Comparison of ENCODE assay signal across 17 cellular contexts in the genomic region with DNA sequence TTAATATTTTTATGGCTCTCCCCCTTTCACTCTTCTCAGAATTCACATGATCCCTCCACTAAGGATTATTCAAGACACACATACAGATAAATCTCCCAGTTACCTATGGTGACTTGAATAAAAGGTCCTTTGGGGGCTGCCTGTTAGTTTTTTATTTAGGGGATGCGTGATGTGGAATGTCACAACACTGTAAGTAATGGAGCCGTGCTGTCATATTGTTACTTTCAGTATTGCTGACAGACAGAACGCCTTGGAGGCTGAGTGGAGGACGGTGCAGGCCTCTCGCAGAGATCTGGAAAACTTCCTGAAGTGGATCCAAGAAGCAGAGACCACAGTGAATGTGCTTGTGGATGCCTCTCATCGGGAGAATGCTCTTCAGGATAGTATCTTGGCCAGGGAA.
"Had no signal": no experiment of that assay in that cellular context is flagged by ENCODE, and none has a peak within 500 bp of the region (broad histone marks: within the 10 kb centered on the region; RNA-seq: fewer than 3 reads in every experiment).

No MANE protein-coding gene starts in this region.

- ATAC-seq: left lung; stimulated activated naive B cell treated with anti-CD40 and anti-IgM and Interleukin-4, amounts not matched to agents 10 μg/mL and 1 μg/mL and 100 μg/mL, for 72 hours had no signal

- H3K9me3 ChIP-seq: ascending aorta, left lung, sigmoid colon, thyroid gland had no signal

- H3K4me3 Mint-ChIP-seq: activated naive CD4-positive, alpha-beta T cell treated with anti-CD3 and anti-CD28 coated beads, Interleukin-2, amount 10 ng/mL, durations not matched to agents 7 days and 5 days; mesothelial cell of epicardium; stimulated activated naive B cell treated with anti-CD40 and anti-IgM and Interleukin-4, amounts not matched to agents 10 μg/mL and 1 μg/mL and 100 μg/mL, for 72 hours had no signal

- H3K4me1 ChIP-seq: ascending aorta, left lung had no signal

- H3K27ac Mint-ChIP-seq: activated naive CD4-positive, alpha-beta T cell treated with anti-CD3 and anti-CD28 coated beads, Interleukin-2, amount 10 ng/mL, durations not matched to agents 7 days and 5 days; mesothelial cell of epicardium; stimulated activated naive B cell treated with anti-CD40 and anti-IgM and Interleukin-4, amounts not matched to agents 10 μg/mL and 1 μg/mL and 100 μg/mL, for 72 hours had no signal

- H3K36me3 ChIP-seq: sigmoid colon had no signal

- DNase-seq: activated CD4-positive, alpha-beta T cell treated with anti-CD3 and anti-CD28 coated beads for 4 hours; activated effector memory CD4-positive, alpha-beta T cell treated with Interleukin-2 at 50 U/mL for 16 hours; activated naive CD4-positive, alpha-beta T cell treated with anti-CD3 and anti-CD28 coated beads, Interleukin-2, amount 10 ng/mL, durations not matched to agents 7 days and 5 days; activated T-cell treated with anti-CD3 and anti-CD28 coated beads for 4 hours; effector CD4-positive, alpha-beta T cell; head of caudate nucleus; kidney; left lung; sigmoid colon; stimulated activated CD4-positive, alpha-beta T cell treated with anti-CD3 and anti-CD28 coated beads, Interleukin-4, amount 100 ng/mL, for 4 hours; stimulated activated naive B cell treated with anti-CD40 and anti-IgM and Interleukin-4, amounts not matched to agents 10 μg/mL and 1 μg/mL and 100 μg/mL, for 72 hours; thyroid gland had no signal

- H3K4me3 ChIP-seq: ascending aorta, left lung, sigmoid colon, thyroid gland had no signal

- FAIRE-seq: frontal cortex, TTC549, urothelium cell line had no signal

- H3K27me3 ChIP-seq: ascending aorta, left lung, sigmoid colon, thyroid gland had no signal

- H3K27me3 Mint-ChIP-seq: activated naive CD4-positive, alpha-beta T cell treated with anti-CD3 and anti-CD28 coated beads, Interleukin-2, amount 10 ng/mL, durations not matched to agents 7 days and 5 days; stimulated activated naive B cell treated with anti-CD40 and anti-IgM and Interleukin-4, amounts not matched to agents 10 μg/mL and 1 μg/mL and 100 μg/mL, for 72 hours had no signal

- H3K27ac ChIP-seq: ascending aorta, left lung, sigmoid colon, thyroid gland had no signal
